In the genomic region with DNA sequence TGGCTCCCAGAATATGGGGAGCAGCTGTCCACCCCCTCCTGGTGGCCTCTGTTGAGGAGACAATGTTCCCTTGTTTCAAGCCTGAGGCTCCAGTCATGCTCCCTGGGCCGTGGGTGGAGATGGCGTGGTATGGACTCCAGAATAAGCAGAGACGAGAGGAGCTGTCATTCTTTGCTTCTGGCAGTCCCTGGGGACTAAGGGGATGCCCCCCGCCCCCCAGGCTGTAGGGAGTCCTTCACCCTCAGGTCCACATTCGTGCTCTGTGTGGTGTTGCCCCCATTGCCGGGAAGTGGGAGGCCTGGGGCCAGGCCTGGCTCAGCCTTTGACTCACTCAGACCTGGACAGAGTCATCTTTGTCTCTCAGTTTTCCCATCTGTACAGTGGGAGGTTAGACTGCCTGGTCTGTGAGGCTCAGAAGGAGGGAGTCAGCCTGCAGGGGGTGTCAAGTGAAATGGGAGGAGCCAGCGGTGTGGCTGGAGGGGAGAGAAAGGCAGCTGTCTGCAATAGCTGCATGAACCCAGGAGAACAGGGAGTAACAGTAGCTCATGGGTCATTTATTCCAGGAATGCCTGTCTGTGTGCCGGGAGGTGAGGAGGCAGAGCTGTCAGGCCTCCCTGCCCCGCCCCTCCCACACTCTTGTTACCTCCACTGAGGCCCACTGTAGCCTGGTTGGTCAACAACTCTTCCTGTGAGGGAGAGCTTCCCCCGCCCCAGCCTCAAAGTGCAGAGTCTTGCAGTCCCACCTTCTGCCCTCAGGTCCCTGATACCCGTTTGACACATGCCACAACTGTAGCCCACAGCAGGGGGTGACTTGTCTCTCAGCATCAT, we compare ENCODE assay signal across 8 cellular contexts. TPM values are rescaled to one million over a fixed set of nuclear protein-coding genes. Genes with fewer than 3 reads are reported as not detected.
DNase-seq lines count a peak whose midpoint lies in the region; ATAC-seq and TF ChIP-seq lines count a peak whose summit lies in the region.

No MANE protein-coding gene starts in this region.

- no peak overlapping the region for H2BK12ac ChIP-seq in trophoblast cell (ENCODE audit: low read length)

- TF ChIP-seq CTCF in GM12864 (IDR thresholded peaks at IDR 0.05; ENCODE audit: low read depth, low read length, missing control alignments) (peak; percentile 7), fibroblast of the aortic adventitia (IDR thresholded peaks at IDR 0.05; ENCODE audit: insufficient read depth, low read length) (no peak)

- H3K9ac ChIP-seq in NT2/D1 (ENCODE audit: insufficient read length, low read depth) (no peak overlapping the region), trophoblast cell (ENCODE audit: low read length) (no peak overlapping the region)

- peaks cover 11% of the 10 kb centered on the region for H3K79me1 ChIP-seq in trophoblast cell (ENCODE audit: low read length)

- H3K27me3 ChIP-seq in NT2/D1 (ENCODE audit: insufficient read depth, insufficient read length) (peaks cover 10% of the 10 kb centered on the region), trophoblast cell (ENCODE audit: insufficient read depth, low read length) (no peaks in the 10 kb centered on the region)

- no peak overlapping the region for H3K4ac ChIP-seq in trophoblast cell (ENCODE audit: low read depth, low read length)

- H3K79me2 ChIP-seq in trophoblast cell (ENCODE audit: control insufficient read depth, insufficient read depth, low read length, poor library complexity) = peaks cover 39% of the 10 kb centered on the region

- H3K14ac ChIP-seq in trophoblast cell (ENCODE audit: low read length) = no peak overlapping the region

- no peak overlapping the region for H3K23ac ChIP-seq in trophoblast cell (ENCODE audit: low read length)

- H3K18ac ChIP-seq in trophoblast cell (ENCODE audit: low read length) = no peak overlapping the region

- WGBS in trophoblast cell (ENCODE audit: extremely low coverage, insufficient coverage, insufficient read length) = no CpG with 5 or more reads among the region's 11 CpGs

- H2AK5ac ChIP-seq in trophoblast cell (ENCODE audit: low read length) = no peak overlapping the region

- no peak overlapping the region for H4K12ac ChIP-seq in trophoblast cell (ENCODE audit: low read depth, low read length)

- no peak overlapping the region for H4K8ac ChIP-seq in trophoblast cell (ENCODE audit: low read depth, low read length)

- no peak overlapping the region for H4K91ac ChIP-seq in trophoblast cell (ENCODE audit: low read depth, low read length)

- DNase-seq in GM12864 (ENCODE audit: low read depth) (no peak), NT2/D1 (ENCODE audit: low read depth, low spot score) (peak; percentile 57), fibroblast of the aortic adventitia (ENCODE audit: low read depth) (no peak), trophoblast cell (peak; percentile 98 to 99), SKM-1 (lab: John Stamatoyannopoulos, UW; ENCODE audit: unreplicated experiment) (no peak)
- no peak for DNase-seq in activated CD4-positive, alpha-beta T cell treated with anti-CD3 and anti-CD28 coated beads, Interleukin-2, amount 50 U/mL, for 48 hours

- peak overlapping the region; percentile 6 for H3K4me2 ChIP-seq in trophoblast cell (ENCODE audit: low read length)

- H3K9me3 ChIP-seq in NT2/D1 (ENCODE audit: insufficient read depth, low read length) = no peaks in the 10 kb centered on the region
- no peaks in the 10 kb centered on the region for H3K9me3 ChIP-seq in trophoblast cell (ENCODE audit: insufficient read depth, low read depth, low read length)

- no peak overlapping the region for H2BK5ac ChIP-seq in trophoblast cell (ENCODE audit: low read depth, low read length, poor library complexity)

- H3K4me1 ChIP-seq in NT2/D1 (ENCODE audit: insufficient read depth, insufficient read length) (peaks cover 41% of the 10 kb centered on the region), trophoblast cell (ENCODE audit: control insufficient read depth in 1 of 2, insufficient read depth in 2 of 2, low read length in 2 of 2) (peaks cover 56 to 69% of the 10 kb centered on the region in 2 experiments)

- H3K27ac ChIP-seq in trophoblast cell (ENCODE audit: low read depth, low read length) = peak overlapping the region; percentile 31

- H3K4me3 ChIP-seq in GM12864 (ENCODE audit: low read depth, low read length) = no peak overlapping the region
- H3K4me3 ChIP-seq in NT2/D1 (ENCODE audit: insufficient read length, low read depth) = no peak overlapping the region
- H3K4me3 ChIP-seq in fibroblast of the aortic adventitia (ENCODE audit: low read depth, low read length) = peak overlapping the region; percentile 81
- H3K4me3 ChIP-seq in trophoblast cell (ENCODE audit: low read depth, low read length) = no peak overlapping the region

- H2AFZ ChIP-seq in trophoblast cell (ENCODE audit: insufficient read depth, low read length, poor library complexity) = no peak overlapping the region

- ATAC-seq in HG03108 (IDR thresholded peaks at IDR 0.05; ENCODE audit: unreplicated experiment) = no peak
- no peak for ATAC-seq in GM21576 (IDR thresholded peaks at IDR 0.05; ENCODE audit: unreplicated experiment)

- H3K36me3 ChIP-seq in NT2/D1 (ENCODE audit: insufficient read depth, insufficient read length, low read length) (peaks cover 63% of the 10 kb centered on the region), trophoblast cell (ENCODE audit: control insufficient read depth in 1 of 2, insufficient read depth in 2 of 2, low read length in 2 of 2) (peaks cover 20 to 29% of the 10 kb centered on the region in 2 experiments)

- H2BK120ac ChIP-seq in trophoblast cell (ENCODE audit: insufficient read depth, low read length, poor library complexity) = peak overlapping the region; percentile 11

RNA-seq across cellular contexts. Expression of gene ARHGEF17, which starts 6.3 kb away (rescaled TPM):
- total RNA-seq in fibroblast of the aortic adventitia (ENCODE audit: low replicate concordance) = 30.3 and 70.3 TPM in 2 replicates
- polyA plus RNA-seq in trophoblast cell (2013) = 31.0 and 31.5 TPM in 2 replicates

RNA-seq across cellular contexts. Expression of gene P2RY6, which starts 42.2 kb away (rescaled TPM):
- total RNA-seq in fibroblast of the aortic adventitia (ENCODE audit: low replicate concordance) = 1.2 TPM in 1 of 2 replicates, not detected in the other
- 45.7 and 47.8 TPM in 2 replicates for polyA plus RNA-seq in trophoblast cell (2013)

Comparison
In these comparisons a context has a peak if more than half of its experiments do, and no peak if none do; other contexts are left out.
1. DNase-seq: peak in NT2/D1 (single experiment) and trophoblast cell (2 of 2); none in GM12864 (single experiment), fibroblast of the aortic adventitia (single experiment), SKM-1 (single experiment) and activated CD4-positive, alpha-beta T cell treated with anti-CD3 and anti-CD28 coated beads, Interleukin-2, amount 50 U/mL, for 48 hours (0 of 2).